4 cellular contexts compared by ENCODE assay signal in the genomic region with DNA sequence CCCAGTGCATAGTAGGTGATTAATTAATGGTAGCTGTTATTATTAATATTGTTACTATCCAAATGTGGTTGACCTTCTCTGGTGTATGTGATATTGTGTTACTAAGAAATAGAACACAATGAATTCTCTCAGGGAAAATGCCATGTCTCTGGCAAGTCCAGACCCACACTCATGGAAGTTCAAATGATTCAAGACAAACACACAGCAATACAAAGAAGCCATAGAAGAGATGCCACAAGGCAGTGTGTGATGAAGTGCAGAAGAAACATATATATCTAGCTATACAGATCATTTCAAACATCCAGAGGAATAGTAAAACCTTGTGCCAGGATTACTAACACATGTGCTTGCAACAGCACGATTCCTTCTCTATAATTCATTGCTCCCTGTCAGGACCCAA.
"Had no signal": no experiment of that assay in that cellular context is flagged by ENCODE, and none has a peak within 500 bp of the region (broad histone marks: within the 10 kb centered on the region; RNA-seq: fewer than 3 reads in every experiment).

No MANE protein-coding gene starts in this region.

- H3K4me3 Mint-ChIP-seq: GM23338, H9 had no signal

- ATAC-seq: GM23338 had no signal

- H3K9me3 Mint-ChIP-seq: GM23338 had no signal

- DNase-seq: H9, HCEC 1CT, IMR-90 had no signal

- H3K27ac Mint-ChIP-seq: GM23338, H9 had no signal

- H3K4me3 ChIP-seq: GM23338 had no signal
